ENCODE assay signal across 24 cellular contexts in the genomic region with DNA sequence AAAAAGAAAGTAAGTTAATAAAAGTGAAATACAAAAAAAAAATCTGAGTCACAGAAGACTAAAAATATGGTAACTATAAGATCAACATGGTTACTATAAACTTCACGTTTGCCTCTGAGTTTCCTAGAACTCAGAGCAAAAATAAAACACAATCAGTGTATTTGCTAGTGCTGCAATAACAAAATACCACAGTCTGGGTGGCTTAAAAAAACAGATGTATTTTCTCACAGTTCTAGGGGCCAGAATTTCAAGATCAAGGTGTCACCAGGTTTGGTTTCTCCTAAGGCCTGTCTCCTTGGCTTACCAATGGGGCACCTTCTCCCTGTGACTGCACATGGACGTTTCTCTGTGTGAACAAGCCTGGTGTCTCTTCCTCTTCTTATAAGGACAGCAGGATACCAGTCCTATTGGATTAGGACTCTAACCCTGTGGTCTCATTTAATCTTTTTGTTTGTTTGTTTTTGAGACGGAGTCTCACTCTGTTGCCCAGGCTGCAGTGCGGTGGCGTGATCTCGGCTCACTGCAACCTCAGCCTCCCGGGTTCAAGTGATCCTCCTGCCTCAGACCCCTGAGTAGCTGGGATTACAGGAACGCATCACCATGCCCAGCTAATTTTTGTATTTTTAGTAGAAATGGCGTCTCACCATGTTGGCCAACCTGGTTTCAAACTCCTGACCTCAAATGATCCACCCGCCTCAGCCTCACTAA.
"Had no signal": no experiment of that assay in that cellular context is flagged by ENCODE, and none has a peak within 500 bp of the region (broad histone marks: within the 10 kb centered on the region; RNA-seq: fewer than 3 reads in every experiment).

No MANE protein-coding gene starts in this region.

- H3K27me3 Mint-ChIP-seq: T-helper 17 cell had no signal

- H3K36me3 ChIP-seq: SJSA1 had no signal

- FAIRE-seq: HTR-8/SVneo, RCC 7860 had no signal

- H3K4me3 Mint-ChIP-seq: T-helper 17 cell had no signal

- DNase-seq: KBM-7, MV-4-11, NCI-H1048, NCI-H1105, NCI-H1417, NCI-H1436 treated with DMSO at 0.1 percent for 48 hours, NCI-H1694, NCI-H187 treated with DMSO at 0.1 percent for 48 hours, NCI-H2029 treated with DMSO at 0.1 percent for 48 hours, NCI-H2171 treated with DMSO at 0.1 percent for 48 hours, NCI-H345, NCI-H446 treated with DMSO at 0.1 percent for 48 hours, NCI-H510A treated with DMSO at 0.1 percent for 48 hours, NCI-H526, Right ventricle myocardium superior, RPMI8226, SIG-M5, T-helper 1 cell, T-helper 17 cell had no signal

- H3K4me1 ChIP-seq: SJSA1 had no signal

- H3K27me3 ChIP-seq: SJSA1 had no signal

- H3K4me3 ChIP-seq: SJSA1, SK-N-MC had no signal

- H3K9me3 ChIP-seq: SJSA1 had no signal

- H3K27ac ChIP-seq: HL-60, SJSA1, SK-N-MC had no signal

- ATAC-seq: T-helper 17 cell had no signal

- H3K27ac Mint-ChIP-seq: T-helper 17 cell had no signal
